9 cellular contexts compared by ENCODE assay signal in genomic region chr14:36781897-36782296, GRCh38.
"Had no signal": no experiment of that assay in that cellular context is flagged by ENCODE, and none has a peak within 500 bp of the region (broad histone marks: within the 10 kb centered on the region; RNA-seq: fewer than 3 reads in every experiment).

No MANE protein-coding gene starts in this region.

- H3K36me3 ChIP-seq: WERI-Rb-1 had no signal

- H3K27ac ChIP-seq: VCaP, WERI-Rb-1 had no signal

- ATAC-seq: activated CD4-positive, alpha-beta T cell treated with anti-CD3 and anti-CD28 coated beads for 36 hours; activated CD4-positive, CD25-positive, alpha-beta regulatory T cell treated with anti-CD3 and anti-CD28 coated beads, Interleukin-2, amount 50 U/mL, for 24 hours; activated CD8-positive, alpha-beta memory T cell treated with anti-CD3 and anti-CD28 coated beads, Interleukin-2, amount 10 ng/mL, durations not matched to agents 7 days and 5 days; activated CD8-positive, alpha-beta T cell treated with anti-CD3 and anti-CD28 coated beads for 36 hours; activated CD8-positive, alpha-beta T cell treated with anti-CD3 and anti-CD28 coated beads, Interleukin-2, amount 10 ng/mL, durations not matched to agents 7 days and 5 days; T-helper 17 cell; WTC11 had no signal
